In genomic region chr14:20477211-20477876, GRCh38 we compare ENCODE assay signal across 9 cellular contexts. TPM values are rescaled to one million over a fixed set of nuclear protein-coding genes. Genes with fewer than 3 reads are reported as not detected.
DNase-seq lines count a peak whose midpoint lies in the region; ATAC-seq and TF ChIP-seq lines count a peak whose summit lies in the region.
"Had no signal": no experiment of that assay in that cellular context is flagged by ENCODE, and none has a peak within 500 bp of the region (broad histone marks: within the 10 kb centered on the region; RNA-seq: fewer than 3 reads in every experiment).

No MANE protein-coding gene starts in this region.

- ATAC-seq in naive thymus-derived CD8-positive, alpha-beta T cell, result peak; percentile 76 to 83
- no peak for ATAC-seq in GM21576 (IDR thresholded peaks at IDR 0.05; ENCODE audit: unreplicated experiment)

- peaks cover 8 to 54% (median 42%) of the 10 kb centered on the region in 3 donors for H3K36me3 Mint-ChIP-seq in naive thymus-derived CD8-positive, alpha-beta T cell

- H3K36me3 ChIP-seq in Peyer's patch, result peaks cover 0 to 54% (median 0%) of the 10 kb centered on the region in 3 donors

- H3K9me3 ChIP-seq in Peyer's patch, result no peaks in the 10 kb centered on the region

- H3K4me3 Mint-ChIP-seq in naive thymus-derived CD8-positive, alpha-beta T cell, result peak overlapping the region; percentile 47 to 87 (median 72)

- POLR2A ChIA-PET in naive thymus-derived CD8-positive, alpha-beta T cell (lab: Charles Lee), result interaction anchor here (0.7 to 4.2 kb wide), 8 partner anchors 9 to 207 kb away, joined by 3 to 34 read pairs (median 10); partner anchors contain the start of genes APEX1, OSGEP, PIP4P1 and RNASE4

- no peaks in the 10 kb centered on the region for H3K27me3 ChIP-seq in Peyer's patch

- no peak for TF ChIP-seq POLR2A in Peyer's patch (IDR thresholded peaks at IDR 0.05)

- H3K27ac ChIP-seq in Peyer's patch (peak overlapping the region; percentile 11 to 75 (median 45)), cingulate gyrus (ENCODE audit: low read depth, low read length) (peak overlapping the region; percentile 50)

- peaks cover 0 to 19% (median 9%) of the 10 kb centered on the region in 4 donors for H3K4me1 ChIP-seq in Peyer's patch

- no peak overlapping the region for H3K4me3 ChIP-seq in Peyer's patch

- H3K27me3 Mint-ChIP-seq in naive thymus-derived CD8-positive, alpha-beta T cell, result no peaks in the 10 kb centered on the region

- in situ Hi-C loops in GM13976 (cut with MboI; ENCODE audit: low sequenced_read_pairs, unreplicated experiment), result no loop called here

- peaks cover 43 to 87% (median 85%) of the 10 kb centered on the region in 4 donors for H3K4me1 Mint-ChIP-seq in naive thymus-derived CD8-positive, alpha-beta T cell

- peaks cover 0 to 9% (median 0%) of the 10 kb centered on the region in 9 donors for H3K9me3 Mint-ChIP-seq in naive thymus-derived CD8-positive, alpha-beta T cell

- TF ChIP-seq CTCF in Peyer's patch (IDR thresholded peaks at IDR 0.05) (no peak), GM13976 (IDR thresholded peaks at IDR 0.05; ENCODE audit: borderline replicate concordance, control extremely low read depth, extremely low read depth, insufficient read depth, missing control alignments) (no peak)

- peak; percentile 98 for DNase-seq in GF-D8 (lab: John Stamatoyannopoulos, UW)
- DNase-seq in Peyer's patch, result peak in 1 of 3 donors; percentile 37
- DNase-seq in naive thymus-derived CD8-positive, alpha-beta T cell, result peak in 6 of 10 donors; percentile 20 to 63 (median 45)
- no peak for DNase-seq in NCI-H526 treated with DMSO at 0.1 percent for 48 hours (lab: John Stamatoyannopoulos, UW)
- no peak for DNase-seq in GM13976 (ENCODE audit: low spot score)
- no peak for DNase-seq in NCI-H82 (lab: John Stamatoyannopoulos, UW)

- peak overlapping the region; percentile 88 to 98 (median 92) for H3K27ac Mint-ChIP-seq in naive thymus-derived CD8-positive, alpha-beta T cell

RNA-seq across cellular contexts. Expression of gene PNP, which starts 8.1 kb away (rescaled TPM):
- total RNA-seq in Peyer's patch, result 10 to 100 TPM; 51.4 to 70.1 (median 53.7) TPM
- 10 to 100 TPM; 64.6 to 65.7 TPM for total RNA-seq in naive thymus-derived CD8-positive, alpha-beta T cell
- 10 to 100 TPM; 32.2 to 57.9 (median 40.6) TPM for polyA plus RNA-seq in naive thymus-derived CD8-positive, alpha-beta T cell

RNA-seq across cellular contexts. Expression of gene PIP4P1, which starts 16.1 kb away (rescaled TPM):
- total RNA-seq in Peyer's patch, result 10 to 100 TPM; 22.3 to 60.9 (median 31.1) TPM
- total RNA-seq in naive thymus-derived CD8-positive, alpha-beta T cell, result 10 to 100 TPM; 74.2 to 76.1 TPM
- 10 to 100 TPM; 21.0 to 31.1 (median 21.3) TPM for polyA plus RNA-seq in naive thymus-derived CD8-positive, alpha-beta T cell

RNA-seq across cellular contexts. Expression of gene APEX1, which starts 22.3 kb away (rescaled TPM):
- total RNA-seq in Peyer's patch, result 100 to 1,000 TPM in 1 of 4 donors, 10 to 100 TPM in 3; 79.8 to 142 (median 92.0) TPM
- 100 to 1,000 TPM; 137 to 144 TPM for total RNA-seq in naive thymus-derived CD8-positive, alpha-beta T cell
- 100 to 1,000 TPM; 125 to 176 (median 148) TPM for polyA plus RNA-seq in naive thymus-derived CD8-positive, alpha-beta T cell

RNA-seq across cellular contexts. Expression of gene OSGEP, which starts 22.7 kb away (rescaled TPM):
- 100 to 1,000 TPM in 3 of 4 donors, 10 to 100 TPM in 1; 58.3 to 112 (median 102) TPM for total RNA-seq in Peyer's patch
- 10 to 100 TPM; 82.5 to 89.2 TPM for total RNA-seq in naive thymus-derived CD8-positive, alpha-beta T cell
- 10 to 100 TPM; 38.8 to 43.3 (median 42.0) TPM for polyA plus RNA-seq in naive thymus-derived CD8-positive, alpha-beta T cell

RNA-seq across cellular contexts. Expression of gene RNASE10, which starts 28.0 kb away (rescaled TPM):
- total RNA-seq in Peyer's patch, result not detected
- under 1 TPM; 0.77 to 0.83 TPM for total RNA-seq in naive thymus-derived CD8-positive, alpha-beta T cell
- polyA plus RNA-seq in naive thymus-derived CD8-positive, alpha-beta T cell, result under 1 TPM in 1 of 3 donors, not detected in 2; 0.19 TPM
- total RNA-seq: epithelial cell of proximal tubule had no signal

Comparison
In these comparisons a context has a peak if more than half of its experiments do, and no peak if none do; other contexts are left out.
1. DNase-seq: peak in GF-D8 (single experiment) and naive thymus-derived CD8-positive, alpha-beta T cell (6 of 10); none in NCI-H526 treated with DMSO at 0.1 percent for 48 hours (single experiment), GM13976 (single experiment) and NCI-H82 (single experiment).